36 cellular contexts compared by ENCODE assay signal in the genomic region with DNA sequence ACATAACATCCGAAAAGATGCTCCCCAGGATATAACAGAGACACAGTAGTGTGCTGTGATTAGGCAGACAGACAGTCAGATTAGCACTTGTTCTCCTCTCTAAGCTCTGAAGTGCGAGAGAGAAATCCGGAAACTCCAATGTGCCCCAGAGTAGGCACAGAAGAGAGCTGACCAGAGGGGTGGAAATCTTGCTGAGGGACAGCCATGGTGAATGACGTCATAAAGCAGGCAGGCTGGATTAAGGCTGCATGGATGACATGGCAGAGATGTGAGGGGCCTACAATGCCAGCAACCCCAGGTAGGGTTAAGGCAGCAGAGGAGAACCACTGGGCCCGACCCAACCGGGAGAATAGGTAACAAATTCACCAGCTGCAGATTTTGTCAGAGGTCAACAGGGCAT. TPM values are rescaled to one million over a fixed set of nuclear protein-coding genes. Genes with fewer than 3 reads are reported as not detected.
"Had no signal": no experiment of that assay in that cellular context is flagged by ENCODE, and none has a peak within 500 bp of the region (broad histone marks: within the 10 kb centered on the region; RNA-seq: fewer than 3 reads in every experiment).

No MANE protein-coding gene starts in this region.

- H3K27ac ChIP-seq: esophagus squamous epithelium, heart right ventricle, left lung, prostate gland, right atrium auricular region, sigmoid colon, stomach, thyroid gland had no signal

- H3K4me3 Mint-ChIP-seq: effector memory CD8-positive, alpha-beta T cell; naive thymus-derived CD4-positive, alpha-beta T cell; nephron; stimulated activated effector memory CD8-positive, alpha-beta T cell treated with anti-CD3 and anti-CD28 coated beads, Interleukin-12 subunit alpha, Interleukin-12 subunit beta, amount 100 ng/mL, for 72 hours had no signal

- H3K4me1 Mint-ChIP-seq: nephron; stimulated activated effector memory CD8-positive, alpha-beta T cell treated with anti-CD3 and anti-CD28 coated beads, Interleukin-12 subunit alpha, Interleukin-12 subunit beta, amount 100 ng/mL, for 72 hours had no signal

- H3K27ac Mint-ChIP-seq: effector memory CD8-positive, alpha-beta T cell; naive thymus-derived CD4-positive, alpha-beta T cell; nephron; stimulated activated effector memory CD8-positive, alpha-beta T cell treated with anti-CD3 and anti-CD28 coated beads, Interleukin-12 subunit alpha, Interleukin-12 subunit beta, amount 100 ng/mL, for 72 hours had no signal

- DNase-seq: cortex of kidney; effector memory CD8-positive, alpha-beta T cell; erythroblast; esophagus squamous epithelium; foreskin melanocyte; glutamatergic neuron; heart right ventricle; hippocampal formation; left cardiac atrium; left lung; mesenchymal stem cell; midbrain; naive thymus-derived CD4-positive, alpha-beta T cell; nucleus accumbens; sigmoid colon; stimulated activated CD4-positive, alpha-beta T cell treated with anti-CD3 and anti-CD28 coated beads, Interleukin-2, amount 100 ng/mL, for 24 hours; stimulated activated CD4-positive, alpha-beta T cell treated with anti-CD3 and anti-CD28 coated beads, Interleukin-4, amount 100 ng/mL, for 24 hours; stimulated activated naive CD4-positive, alpha-beta T cell treated with Interleukin-2 at 50 U/mL for 16 hours; stomach; thyroid gland; trophoblast cell had no signal

- H3K4me1 ChIP-seq: esophagus squamous epithelium, prostate gland, right atrium auricular region, sigmoid colon, stomach, thyroid gland had no signal

- H3K27me3 ChIP-seq: esophagus squamous epithelium, heart right ventricle, left lung, right atrium auricular region, sigmoid colon, stomach, thyroid gland had no signal

- H3K9me3 ChIP-seq: prostate gland, thyroid gland had no signal

- H3K36me3 ChIP-seq: esophagus squamous epithelium, heart right ventricle, left lung, prostate gland, right atrium auricular region, sigmoid colon, stomach, thyroid gland had no signal

- H3K36me3 Mint-ChIP-seq: stimulated activated effector memory CD8-positive, alpha-beta T cell treated with anti-CD3 and anti-CD28 coated beads, Interleukin-12 subunit alpha, Interleukin-12 subunit beta, amount 100 ng/mL, for 72 hours had no signal

- H3K4me3 ChIP-seq: esophagus squamous epithelium, heart right ventricle, left lung, prostate gland, right atrium auricular region, sigmoid colon, stomach, thyroid gland had no signal

- FAIRE-seq: endometrium, islet of Langerhans, urothelium cell line had no signal

RNA-seq across cellular contexts. Expression of a gene that starts 53.3 kb away (rescaled TPM):
- total RNA-seq: dermis microvascular lymphatic vessel endothelial cell; esophagus squamous epithelium; heart right ventricle; kidney epithelial cell; left cardiac atrium; left lung; lower leg skin; lung microvascular endothelial cell; mucosa of gallbladder; naive thymus-derived CD4-positive, alpha-beta T cell; osteocyte; prostate gland; right atrium auricular region; sigmoid colon; skeletal muscle tissue; stomach; subcutaneous adipose tissue; thyroid gland had no signal
- polyA plus RNA-seq: heart right ventricle; naive thymus-derived CD4-positive, alpha-beta T cell; sigmoid colon; stomach had no signal
